Comparison of ENCODE assay signal across 12 cellular contexts in genomic region chr6:87396595-87397392, GRCh38.
DNase-seq lines count a peak whose midpoint lies in the region; ATAC-seq lines count a peak whose summit lies in the region.
"Had no signal": no experiment of that assay in that cellular context is flagged by ENCODE, and none has a peak within 500 bp of the region (broad histone marks: within the 10 kb centered on the region; RNA-seq: fewer than 3 reads in every experiment).

No MANE protein-coding gene starts in this region.

- H3K4me3 Mint-ChIP-seq in activated T-cell treated with anti-CD3 and anti-CD28 coated beads, Interleukin-2, amount 50 U/mL, for 24 hours, result no peak overlapping the region

- H3K27me3 Mint-ChIP-seq in activated T-cell treated with anti-CD3 and anti-CD28 coated beads, Interleukin-2, amount 50 U/mL, for 24 hours, result no peaks in the 10 kb centered on the region

- H3K9me3 Mint-ChIP-seq in activated T-cell treated with anti-CD3 and anti-CD28 coated beads, Interleukin-2, amount 50 U/mL, for 24 hours, result no peaks in the 10 kb centered on the region

- H3K4me1 Mint-ChIP-seq in activated T-cell treated with anti-CD3 and anti-CD28 coated beads, Interleukin-2, amount 50 U/mL, for 24 hours (ENCODE audit: low read depth), result no peaks in the 10 kb centered on the region

- H3K27ac Mint-ChIP-seq in activated T-cell treated with anti-CD3 and anti-CD28 coated beads, Interleukin-2, amount 50 U/mL, for 24 hours, result no peak overlapping the region

- H3K36me3 Mint-ChIP-seq in activated T-cell treated with anti-CD3 and anti-CD28 coated beads, Interleukin-2, amount 50 U/mL, for 24 hours (ENCODE audit: low read depth), result no peaks in the 10 kb centered on the region

- peak; percentile 94 for ATAC-seq in GM21360 (IDR thresholded peaks at IDR 0.05; ENCODE audit: unreplicated experiment)
- peak; percentile 93 for ATAC-seq in HG03521 (IDR thresholded peaks at IDR 0.05; ENCODE audit: unreplicated experiment)
- no peak for ATAC-seq in HG03135 (IDR thresholded peaks at IDR 0.05; ENCODE audit: unreplicated experiment)
- no peak for ATAC-seq in HG02870 (IDR thresholded peaks at IDR 0.05; ENCODE audit: unreplicated experiment)

- DNase-seq in GDM1 (lab: John Stamatoyannopoulos, UW), result peak; percentile 26
- DNase-seq in RPMI8226, result peak; percentile 22
- no peak for DNase-seq in activated CD8-positive, alpha-beta memory T cell treated with anti-CD3 and anti-CD28 coated beads for 24 hours
- DNase-seq in activated T-cell treated with anti-CD3 and anti-CD28 coated beads, Interleukin-2, amount 50 U/mL, for 24 hours, result no peak
- DNase-seq: esophagus squamous epithelium, mesenchymal stem cell, NCI-H1694, upper lobe of left lung had no signal

Comparison
In these comparisons a context has a peak if more than half of its experiments do, and no peak if none do; other contexts are left out.
1. DNase-seq: peak in GDM1 (single experiment) and RPMI8226 (single experiment); none in activated CD8-positive, alpha-beta memory T cell treated with anti-CD3 and anti-CD28 coated beads for 24 hours (single experiment) and activated T-cell treated with anti-CD3 and anti-CD28 coated beads, Interleukin-2, amount 50 U/mL, for 24 hours (single experiment).
2. ATAC-seq: peak in GM21360 (single experiment) and HG03521 (single experiment); none in HG03135 (single experiment) and HG02870 (single experiment).